Comparison of ENCODE assay signal across 1 cellular context in the genomic region with DNA sequence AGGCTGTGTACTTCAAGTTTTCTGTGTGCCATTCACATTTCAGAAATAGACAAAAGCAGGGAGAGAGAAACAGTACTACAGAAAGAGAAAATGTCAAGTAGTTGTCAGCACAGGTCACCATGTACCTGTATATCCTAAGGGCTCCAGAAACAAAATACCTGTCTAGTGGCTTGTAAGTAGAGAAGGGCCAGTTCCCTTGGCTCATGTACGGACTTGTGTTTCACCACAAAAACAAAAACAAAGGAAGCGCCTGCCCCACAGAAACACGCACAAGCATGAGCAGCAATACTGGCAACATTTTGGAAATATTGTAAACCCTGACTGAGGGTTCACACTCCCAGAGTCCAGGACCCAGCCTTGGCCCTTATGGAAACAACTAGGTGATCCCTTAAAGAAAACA.
TF ChIP-seq lines count a peak whose summit lies in the region.

No MANE protein-coding gene starts in this region.

TF ChIP-seq in HepG2, 621 proteins besides CTCF, POLR2A, EP300 and RAD21:
- TF ChIP-seq PRMT3 (CRISPR knock-in tag; IDR thresholded peaks at IDR 0.05; ENCODE audit: borderline replicate concordance, low read depth), result no peak
